In the genomic region with DNA sequence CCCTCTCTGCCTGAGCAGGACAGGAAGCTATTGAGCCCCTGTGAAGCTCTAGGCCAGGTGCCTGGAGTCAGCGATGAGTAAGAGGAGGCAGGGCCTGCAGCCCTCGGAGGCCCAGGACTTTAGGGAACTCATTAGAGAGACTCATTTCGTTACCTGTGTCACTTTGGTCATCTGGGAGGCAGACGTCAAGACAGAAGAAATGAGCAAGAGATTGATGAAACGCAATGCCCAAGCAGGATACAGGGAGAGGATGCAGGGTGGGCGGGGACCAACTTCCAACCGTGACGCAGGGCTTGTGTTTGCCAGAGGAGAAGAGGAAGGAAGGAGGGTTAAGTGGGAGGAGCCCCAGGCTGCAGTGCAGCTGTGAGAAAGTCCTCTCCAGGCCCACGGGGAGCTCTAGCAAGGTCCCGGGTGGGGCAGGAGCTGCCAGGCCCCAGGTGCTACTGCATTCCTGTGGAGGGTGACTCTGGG, we compare ENCODE assay signal across 8 cellular contexts. TPM values are rescaled to one million over a fixed set of nuclear protein-coding genes. Genes with fewer than 3 reads are reported as not detected.
DNase-seq lines count a peak whose midpoint lies in the region; ATAC-seq and TF ChIP-seq lines count a peak whose summit lies in the region.

No MANE protein-coding gene starts in this region.

- peak; percentile 80 to 82 for ATAC-seq in CD4-positive, CD25-positive, alpha-beta regulatory T cell (ENCODE audit: low read depth in 2 of 2)
- ATAC-seq in GM23338 = peak; percentile 60
- ATAC-seq in activated naive CD4-positive, alpha-beta T cell treated with anti-CD3 and anti-CD28 coated beads, Interleukin-2, amount 50 U/mL, for 72 hours = peak; percentile 87 to 90

- peak overlapping the region; percentile 58 for H3K27ac ChIP-seq in CD4-positive, CD25-positive, alpha-beta regulatory T cell (ENCODE audit: insufficient read depth, low read length, poor library complexity, severe bottlenecking)
- no peak overlapping the region for H3K27ac ChIP-seq in GM23338 (ENCODE audit: low read depth)
- H3K27ac ChIP-seq in Karpas-422 (ENCODE audit: low read length) = no peak overlapping the region

- no peaks in the 10 kb centered on the region for H3K27me3 ChIP-seq in CD4-positive, CD25-positive, alpha-beta regulatory T cell (ENCODE audit: control insufficient read depth, insufficient read depth, low read length)
- H3K27me3 ChIP-seq in GM23338 (ENCODE audit: insufficient read depth) (no peaks in the 10 kb centered on the region), Karpas-422 (ENCODE audit: low read length) (no peaks in the 10 kb centered on the region)

- H3K9ac ChIP-seq in Karpas-422 (ENCODE audit: low read length) = no peak overlapping the region

- DNase-seq in CD4-positive, CD25-positive, alpha-beta regulatory T cell = peak; percentile 49 to 83 (median 52)
- DNase-seq in GM23338 (ENCODE audit: low spot score) (peak; percentile 59), RPMI8226 (peak; percentile 66), hepatic stellate cell (ENCODE audit: low spot score) (peak; percentile 62), Karpas-422 (no peak), HK-2 (ENCODE audit: unreplicated experiment) (no peak)
- DNase-seq in activated naive CD4-positive, alpha-beta T cell treated with anti-CD3 and anti-CD28 coated beads, Interleukin-2, amount 50 U/mL, for 72 hours (ENCODE audit: low spot score in 2 of 2) = peak; percentile 56 to 82
- DNase-seq in stimulated activated CD4-positive, alpha-beta T cell treated with anti-CD3 and anti-CD28 coated beads, TNF-alpha, amount 100 ng/mL, for 24 hours (ENCODE audit: low read depth in 3 of 3) = peak in 2 of 3 experiments; percentile 17 to 66

- H3K4me1 Mint-ChIP-seq in CD4-positive, CD25-positive, alpha-beta regulatory T cell = peaks cover 9 to 63% (median 28%) of the 10 kb centered on the region in 4 donors
- peaks cover 20% of the 10 kb centered on the region for H3K4me1 Mint-ChIP-seq in GM23338

- H3K9me2 ChIP-seq in GM23338 (ENCODE audit: insufficient read depth) (no peaks in the 10 kb centered on the region), Karpas-422 (replicated peaks; ENCODE audit: insufficient read depth, low read length) (no peaks in the 10 kb centered on the region)

- peak overlapping the region; percentile 77 for H3K4me3 ChIP-seq in CD4-positive, CD25-positive, alpha-beta regulatory T cell (ENCODE audit: low read depth, low read length)
- no peak overlapping the region for H3K4me3 ChIP-seq in GM23338
- no peak overlapping the region for H3K4me3 ChIP-seq in Karpas-422 (ENCODE audit: low read length)

- no peak overlapping the region for H3K4me2 ChIP-seq in GM23338
- H3K4me2 ChIP-seq in Karpas-422 (ENCODE audit: low read depth, low read length, poor library complexity, severe bottlenecking) = no peak overlapping the region

- no peak for TF ChIP-seq CTCF in GM23338 (conservative IDR thresholded peaks at IDR 0.05; ENCODE audit: low read depth in 2 of 2)

- peak overlapping the region; percentile 93 for H2AFZ ChIP-seq in GM23338
- no peak overlapping the region for H2AFZ ChIP-seq in Karpas-422 (ENCODE audit: low read length)

- H3K27ac Mint-ChIP-seq in CD4-positive, CD25-positive, alpha-beta regulatory T cell = peak overlapping the region; percentile 91 to 98 (median 94)
- peak overlapping the region; percentile 77; the same call in 1 of the 2 replicates for H3K27ac Mint-ChIP-seq in GM23338
- peak overlapping the region; percentile 50 to 90 for H3K27ac Mint-ChIP-seq in activated naive CD4-positive, alpha-beta T cell treated with anti-CD3 and anti-CD28 coated beads, Interleukin-2, amount 50 U/mL, for 72 hours

- H3K36me3 ChIP-seq in CD4-positive, CD25-positive, alpha-beta regulatory T cell (ENCODE audit: control insufficient read depth, insufficient read depth, low read length) = no peaks in the 10 kb centered on the region
- H3K36me3 ChIP-seq in GM23338 (ENCODE audit: insufficient read depth) (no peaks in the 10 kb centered on the region), Karpas-422 (ENCODE audit: insufficient read depth, low read length) (no peaks in the 10 kb centered on the region)

- H3K79me2 ChIP-seq in GM23338 (replicated peaks; ENCODE audit: insufficient read depth) (no peaks in the 10 kb centered on the region), Karpas-422 (ENCODE audit: low read length) (no peaks in the 10 kb centered on the region)

- H3K27me3 Mint-ChIP-seq in CD4-positive, CD25-positive, alpha-beta regulatory T cell = no peaks in the 10 kb centered on the region
- peaks cover 9% of the 10 kb centered on the region for H3K27me3 Mint-ChIP-seq in GM23338 (ENCODE audit: insufficient read depth, low read depth, poor library complexity)

- peaks cover 3% of the 10 kb centered on the region for H3K36me3 Mint-ChIP-seq in CD4-positive, CD25-positive, alpha-beta regulatory T cell
- no peaks in the 10 kb centered on the region for H3K36me3 Mint-ChIP-seq in GM23338 (ENCODE audit: low read depth)
- peaks cover 0 to 5% of the 10 kb centered on the region in 2 donors for H3K36me3 Mint-ChIP-seq in activated naive CD4-positive, alpha-beta T cell treated with anti-CD3 and anti-CD28 coated beads, Interleukin-2, amount 50 U/mL, for 72 hours

- H4K20me1 ChIP-seq in GM23338 (replicated peaks; ENCODE audit: insufficient read depth) = no peaks in the 10 kb centered on the region
- no peaks in the 10 kb centered on the region for H4K20me1 ChIP-seq in Karpas-422 (ENCODE audit: insufficient read depth, low read depth, low read length)

- no peaks in the 10 kb centered on the region for H3K9me3 ChIP-seq in CD4-positive, CD25-positive, alpha-beta regulatory T cell (ENCODE audit: control insufficient read depth in 2 of 2, low read length in 2 of 2)
- H3K9me3 ChIP-seq in Karpas-422 (ENCODE audit: low read length) = no peaks in the 10 kb centered on the region

- peaks cover 32% of the 10 kb centered on the region for H3K4me1 ChIP-seq in CD4-positive, CD25-positive, alpha-beta regulatory T cell (ENCODE audit: control insufficient read depth, insufficient read depth, low read length, poor library complexity, severe bottlenecking)
- H3K4me1 ChIP-seq in GM23338 (ENCODE audit: insufficient read depth) (peaks cover 4% of the 10 kb centered on the region; the same call in 1 of the 2 replicates), Karpas-422 (ENCODE audit: low read length) (no peaks in the 10 kb centered on the region)

- no peaks in the 10 kb centered on the region for H3F3A ChIP-seq in GM23338 (replicated peaks; ENCODE audit: low read depth)

- H3K4me3 Mint-ChIP-seq in CD4-positive, CD25-positive, alpha-beta regulatory T cell = peak overlapping the region; percentile 87 to 100 (median 90)
- no peak overlapping the region; the same call in 2 of the 3 replicates for H3K4me3 Mint-ChIP-seq in GM23338

- no peaks in the 10 kb centered on the region for H3K9me3 Mint-ChIP-seq in CD4-positive, CD25-positive, alpha-beta regulatory T cell
- H3K9me3 Mint-ChIP-seq in GM23338 = no peaks in the 10 kb centered on the region
- no peaks in the 10 kb centered on the region for H3K9me3 Mint-ChIP-seq in activated naive CD4-positive, alpha-beta T cell treated with anti-CD3 and anti-CD28 coated beads, Interleukin-2, amount 50 U/mL, for 72 hours

TF ChIP-seq in GM23338, 12 proteins besides CTCF, POLR2A, EP300 and RAD21 (continues in another document):
- no peak for TF ChIP-seq STAT1 (IDR thresholded peaks at IDR 0.05; ENCODE audit: unreplicated experiment)
- TF ChIP-seq CREB1 (CRISPR knock-in tag; IDR thresholded peaks at IDR 0.05; ENCODE audit: low read depth) = no peak
- TF ChIP-seq JUNB (IDR thresholded peaks at IDR 0.05; ENCODE audit: unreplicated experiment) = no peak
- no peak for TF ChIP-seq EZH2phosphoT487 (IDR thresholded peaks at IDR 0.05; ENCODE audit: unreplicated experiment)
- TF ChIP-seq, protein P1, sequence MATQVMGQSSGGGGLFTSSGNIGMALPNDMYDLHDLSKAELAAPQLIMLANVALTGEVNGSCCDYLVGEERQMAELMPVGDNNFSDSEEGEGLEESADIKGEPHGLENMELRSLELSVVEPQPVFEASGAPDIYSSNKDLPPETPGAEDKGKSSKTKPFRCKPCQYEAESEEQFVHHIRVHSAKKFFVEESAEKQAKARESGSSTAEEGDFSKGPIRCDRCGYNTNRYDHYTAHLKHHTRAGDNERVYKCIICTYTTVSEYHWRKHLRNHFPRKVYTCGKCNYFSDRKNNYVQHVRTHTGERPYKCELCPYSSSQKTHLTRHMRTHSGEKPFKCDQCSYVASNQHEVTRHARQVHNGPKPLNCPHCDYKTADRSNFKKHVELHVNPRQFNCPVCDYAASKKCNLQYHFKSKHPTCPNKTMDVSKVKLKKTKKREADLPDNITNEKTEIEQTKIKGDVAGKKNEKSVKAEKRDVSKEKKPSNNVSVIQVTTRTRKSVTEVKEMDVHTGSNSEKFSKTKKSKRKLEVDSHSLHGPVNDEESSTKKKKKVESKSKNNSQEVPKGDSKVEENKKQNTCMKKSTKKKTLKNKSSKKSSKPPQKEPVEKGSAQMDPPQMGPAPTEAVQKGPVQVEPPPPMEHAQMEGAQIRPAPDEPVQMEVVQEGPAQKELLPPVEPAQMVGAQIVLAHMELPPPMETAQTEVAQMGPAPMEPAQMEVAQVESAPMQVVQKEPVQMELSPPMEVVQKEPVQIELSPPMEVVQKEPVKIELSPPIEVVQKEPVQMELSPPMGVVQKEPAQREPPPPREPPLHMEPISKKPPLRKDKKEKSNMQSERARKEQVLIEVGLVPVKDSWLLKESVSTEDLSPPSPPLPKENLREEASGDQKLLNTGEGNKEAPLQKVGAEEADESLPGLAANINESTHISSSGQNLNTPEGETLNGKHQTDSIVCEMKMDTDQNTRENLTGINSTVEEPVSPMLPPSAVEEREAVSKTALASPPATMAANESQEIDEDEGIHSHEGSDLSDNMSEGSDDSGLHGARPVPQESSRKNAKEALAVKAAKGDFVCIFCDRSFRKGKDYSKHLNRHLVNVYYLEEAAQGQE (IDR thresholded peaks at IDR 0.05; ENCODE audit: unreplicated experiment) = no peak
- TF ChIP-seq ZNF114 (CRISPR knock-in tag; IDR thresholded peaks at IDR 0.05) = no peak
- no peak for TF ChIP-seq EZH2 (IDR thresholded peaks at IDR 0.05; ENCODE audit: low read depth, unreplicated experiment)
- no peak for TF ChIP-seq ZNF331 (CRISPR knock-in tag; IDR thresholded peaks at IDR 0.05; ENCODE audit: low read depth)

RNA-seq across cellular contexts. Expression of a gene that starts 26.4 kb away (rescaled TPM):
- 29.1 TPM for total RNA-seq in CD4-positive, CD25-positive, alpha-beta regulatory T cell
- 1 to 10 TPM; 5.0 to 9.9 (median 6.9) TPM for polyA plus RNA-seq in CD4-positive, CD25-positive, alpha-beta regulatory T cell
- total RNA-seq in GM23338 (2014; rRNA removed; shearing (Covaris generic)) = 87.7 and 99.8 TPM in 2 replicates
- polyA plus RNA-seq in GM23338 (2016; fragmentation: Nextera tagmentation; extraction: Ambion mirVana) = 24.0 and 25.2 TPM in 2 replicates
- 10 to 100 TPM; 16.7 to 19.8 TPM for total RNA-seq in activated naive CD4-positive, alpha-beta T cell treated with anti-CD3 and anti-CD28 coated beads, Interleukin-2, amount 50 U/mL, for 72 hours
- total RNA-seq in Karpas-422 (2014; rRNA removed; shearing (Covaris generic); ENCODE audit: low replicate concordance) = 3.1 and 8.1 TPM in 2 replicates

Comparison
In these comparisons a context has a peak if more than half of its experiments do, and no peak if none do; other contexts are left out.
1. DNase-seq: peak in CD4-positive, CD25-positive, alpha-beta regulatory T cell (3 of 3), GM23338 (single experiment), RPMI8226 (single experiment), activated naive CD4-positive, alpha-beta T cell treated with anti-CD3 and anti-CD28 coated beads, Interleukin-2, amount 50 U/mL, for 72 hours (2 of 2), hepatic stellate cell (single experiment) and stimulated activated CD4-positive, alpha-beta T cell treated with anti-CD3 and anti-CD28 coated beads, TNF-alpha, amount 100 ng/mL, for 24 hours (2 of 3); none in Karpas-422 (single experiment) and HK-2 (single experiment).
2. Peak in every context shown above with its lines, with median percentiles within 50 percentile points of each other: ATAC-seq and H3K27ac Mint-ChIP-seq.